In the genomic region with DNA sequence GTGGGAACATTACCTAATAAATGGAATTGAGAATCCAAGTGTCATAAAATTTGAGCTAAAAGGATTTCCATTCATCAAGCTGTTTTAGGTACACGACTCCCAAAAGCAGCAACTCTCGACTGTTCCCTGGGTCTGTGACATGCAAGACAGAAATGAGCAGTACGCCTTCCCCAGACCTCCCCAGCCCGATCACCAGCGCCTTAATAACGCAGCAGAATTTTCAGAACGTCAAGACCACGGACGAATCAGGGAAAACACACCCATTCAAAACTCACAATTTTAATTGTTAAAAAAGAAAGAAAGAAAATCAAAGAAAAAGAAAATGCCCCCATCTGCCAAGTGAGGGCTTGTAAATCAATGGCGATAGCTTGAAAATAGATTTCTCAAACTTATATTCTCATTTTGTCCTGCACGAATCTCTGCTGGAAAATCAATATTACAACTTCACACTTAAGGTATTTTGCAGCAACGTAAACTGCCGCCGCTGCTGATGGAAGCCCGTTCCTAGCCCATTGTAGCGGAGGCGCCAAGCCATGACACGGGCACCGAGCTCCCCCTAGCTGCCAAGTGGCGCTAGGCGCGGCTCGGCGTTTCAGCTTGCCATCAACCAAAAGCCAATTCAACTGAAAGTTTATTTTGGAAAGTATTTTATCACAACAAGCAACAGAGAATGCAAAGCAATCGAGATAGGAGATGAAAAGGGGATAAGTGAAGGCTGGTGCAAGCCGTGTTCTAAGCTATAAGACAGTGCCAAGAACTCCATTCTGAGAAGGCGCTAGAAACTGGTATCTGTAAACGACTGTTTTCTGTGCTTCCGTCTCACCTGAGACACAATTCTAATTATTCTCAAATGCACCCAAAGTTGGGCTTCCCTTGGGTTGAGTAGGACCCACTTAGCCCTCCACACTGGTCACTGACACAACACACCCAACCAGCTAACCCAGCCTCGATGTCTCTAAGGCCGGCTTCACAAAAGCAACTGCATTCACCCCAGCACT, we compare ENCODE assay signal across 8 cellular contexts. TPM values are rescaled to one million over a fixed set of nuclear protein-coding genes. Genes with fewer than 3 reads are reported as not detected.
DNase-seq lines count a peak whose midpoint lies in the region; ATAC-seq and TF ChIP-seq lines count a peak whose summit lies in the region.

No MANE protein-coding gene starts in this region.

- peaks cover 12% of the 10 kb centered on the region for H3K27me3 ChIP-seq in BJ (ENCODE audit: control insufficient read depth, insufficient read depth, low read length)
- H3K27me3 ChIP-seq in HUES64 (ENCODE audit: insufficient read depth, low read length) = peaks cover 64% of the 10 kb centered on the region
- peaks cover 34% of the 10 kb centered on the region for H3K27me3 ChIP-seq in osteoblast (ENCODE audit: insufficient read depth, low read length)
- H3K27me3 ChIP-seq in thoracic aorta (replicated peaks; ENCODE audit: insufficient read depth) = peaks cover 5% of the 10 kb centered on the region

- TF ChIP-seq CTCF in BJ (IDR thresholded peaks at IDR 0.05; ENCODE audit: insufficient read depth, low read depth, low read length) = peak; percentile 99
- peak; percentile 99 for TF ChIP-seq CTCF in osteoblast (IDR thresholded peaks at IDR 0.05; ENCODE audit: extremely low read depth, low read depth, low read length)
- TF ChIP-seq CTCF in thoracic aorta (IDR thresholded peaks at IDR 0.05) = peak; percentile 95

- peak; percentile 60 for ATAC-seq in GM19023 (IDR thresholded peaks at IDR 0.05; ENCODE audit: unreplicated experiment)
- ATAC-seq in thoracic aorta (ENCODE audit: insufficient number of reproducible peaks, low FRiP score, low read depth) = no peak

- H3K27ac ChIP-seq in HUES64 (ENCODE audit: low read depth, low read length) = no peak overlapping the region
- H3K27ac ChIP-seq in osteoblast (ENCODE audit: low read depth, low read length) = no peak overlapping the region
- no peak overlapping the region for H3K27ac ChIP-seq in thoracic aorta

- peak overlapping the region; percentile 78 for H3K4me2 ChIP-seq in osteoblast (ENCODE audit: insufficient read depth, low read length)

- no peaks in the 10 kb centered on the region for H3K9me3 ChIP-seq in HUES64 (ENCODE audit: insufficient read depth, low read depth, low read length)
- no peaks in the 10 kb centered on the region for H3K9me3 ChIP-seq in osteoblast (ENCODE audit: low read depth, low read length)
- no peaks in the 10 kb centered on the region for H3K9me3 ChIP-seq in thoracic aorta

- CTCF ChIA-PET in BJ (lab: Yijun Ruan, JAX) = interaction anchor here (0.7 to 1.5 kb wide), 4 partner anchors 9 to 1321 kb away, joined by 3 to 9 read pairs (median 4); no protein-coding TSS in a partner anchor

- POLR2A ChIA-PET in BJ (lab: Charles Lee) = no interaction called here

- H3K36me3 ChIP-seq in BJ (ENCODE audit: control insufficient read depth, insufficient read depth, low read length) (no peaks in the 10 kb centered on the region), HUES64 (ENCODE audit: insufficient read depth, low read length) (no peaks in the 10 kb centered on the region), osteoblast (ENCODE audit: insufficient read depth, low read length) (no peaks in the 10 kb centered on the region), thoracic aorta (no peaks in the 10 kb centered on the region)

- no peaks in the 10 kb centered on the region for H4K20me1 ChIP-seq in osteoblast (ENCODE audit: insufficient read depth, low read length)

- H3K4me1 ChIP-seq in HUES64 (ENCODE audit: insufficient read depth, low read length) (peaks cover 61% of the 10 kb centered on the region), osteoblast (ENCODE audit: insufficient read depth, low read length) (peaks cover 1% of the 10 kb centered on the region), thoracic aorta (ENCODE audit: control insufficient read depth in 1 of 2, low read depth in 2 of 2) (peaks cover 5 to 18% of the 10 kb centered on the region in 2 donors)

- DNase-seq in BJ (ENCODE audit: low read depth) (no peak), RKO (ENCODE audit: low spot score) (peak; percentile 73), fibroblast of the conjunctiva (ENCODE audit: low read depth) (peak; percentile 52), osteoblast (ENCODE audit: insufficient read length, low spot score, missing footprints) (peak; percentile 97), thoracic aorta (ENCODE audit: low spot score) (peak; percentile 21)
- DNase-seq in activated T-helper 9 cell treated with anti-CD3 and anti-CD28 coated beads, Interleukin-2, amount 50 U/mL, for 16 hours (ENCODE audit: low read depth) = peak; percentile 86

- no peaks in the 10 kb centered on the region for H3K79me2 ChIP-seq in osteoblast (ENCODE audit: insufficient read depth, low read length)

- H3K9ac ChIP-seq in HUES64 (ENCODE audit: low read depth, low read length) = no peak overlapping the region

- H3K4me3 ChIP-seq in BJ (ENCODE audit: low read depth, low read length) = no peak overlapping the region
- H3K4me3 ChIP-seq in HUES64 (ENCODE audit: low read length) = peak overlapping the region; percentile 31
- peak overlapping the region; percentile 42 for H3K4me3 ChIP-seq in osteoblast (ENCODE audit: insufficient read depth, low read length)
- peak overlapping the region; percentile 13 for H3K4me3 ChIP-seq in thoracic aorta

- H2AFZ ChIP-seq in osteoblast (ENCODE audit: low read length) = no peak overlapping the region

- WGBS in HUES64 = 23% methylated on average over 28 of the region's 31 CpGs

RNA-seq across cellular contexts. Expression of gene BCL11B, which starts 5.5 kb away (rescaled TPM):
- polyA plus RNA-seq in BJ (2011; rRNA removed) = not detected in 2 replicates
- not detected in 2 replicates for polyA minus RNA-seq in BJ (2011; rRNA and poly(A)+ RNA removed)
- polyA plus RNA-seq in HUES64 (2013, experiment 1 of 2) = 1.2 TPM
- 1.1 TPM for polyA plus RNA-seq in HUES64 (2013, experiment 2 of 2)
- 0.36 and 0.88 TPM in 2 replicates for total RNA-seq in osteoblast
- total RNA-seq in thoracic aorta = 1 to 10 TPM in 1 of 2 donors, under 1 TPM in 1; 0.92 to 6.2 TPM
